Comparison of ENCODE assay signal across 1 cellular context in genomic region chr19:50741179-50741933, GRCh38.
TF ChIP-seq lines count a peak whose summit lies in the region.

No MANE protein-coding gene starts in this region.

TF ChIP-seq in K562, 482 proteins besides CTCF, POLR2A, EP300 and RAD21 (continued from another document):
- TF ChIP-seq, protein P1, sequence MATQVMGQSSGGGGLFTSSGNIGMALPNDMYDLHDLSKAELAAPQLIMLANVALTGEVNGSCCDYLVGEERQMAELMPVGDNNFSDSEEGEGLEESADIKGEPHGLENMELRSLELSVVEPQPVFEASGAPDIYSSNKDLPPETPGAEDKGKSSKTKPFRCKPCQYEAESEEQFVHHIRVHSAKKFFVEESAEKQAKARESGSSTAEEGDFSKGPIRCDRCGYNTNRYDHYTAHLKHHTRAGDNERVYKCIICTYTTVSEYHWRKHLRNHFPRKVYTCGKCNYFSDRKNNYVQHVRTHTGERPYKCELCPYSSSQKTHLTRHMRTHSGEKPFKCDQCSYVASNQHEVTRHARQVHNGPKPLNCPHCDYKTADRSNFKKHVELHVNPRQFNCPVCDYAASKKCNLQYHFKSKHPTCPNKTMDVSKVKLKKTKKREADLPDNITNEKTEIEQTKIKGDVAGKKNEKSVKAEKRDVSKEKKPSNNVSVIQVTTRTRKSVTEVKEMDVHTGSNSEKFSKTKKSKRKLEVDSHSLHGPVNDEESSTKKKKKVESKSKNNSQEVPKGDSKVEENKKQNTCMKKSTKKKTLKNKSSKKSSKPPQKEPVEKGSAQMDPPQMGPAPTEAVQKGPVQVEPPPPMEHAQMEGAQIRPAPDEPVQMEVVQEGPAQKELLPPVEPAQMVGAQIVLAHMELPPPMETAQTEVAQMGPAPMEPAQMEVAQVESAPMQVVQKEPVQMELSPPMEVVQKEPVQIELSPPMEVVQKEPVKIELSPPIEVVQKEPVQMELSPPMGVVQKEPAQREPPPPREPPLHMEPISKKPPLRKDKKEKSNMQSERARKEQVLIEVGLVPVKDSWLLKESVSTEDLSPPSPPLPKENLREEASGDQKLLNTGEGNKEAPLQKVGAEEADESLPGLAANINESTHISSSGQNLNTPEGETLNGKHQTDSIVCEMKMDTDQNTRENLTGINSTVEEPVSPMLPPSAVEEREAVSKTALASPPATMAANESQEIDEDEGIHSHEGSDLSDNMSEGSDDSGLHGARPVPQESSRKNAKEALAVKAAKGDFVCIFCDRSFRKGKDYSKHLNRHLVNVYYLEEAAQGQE (CRISPR knock-in tag; IDR thresholded peaks at IDR 0.05; ENCODE audit: low read depth): no peak
- TF ChIP-seq, protein P2, sequence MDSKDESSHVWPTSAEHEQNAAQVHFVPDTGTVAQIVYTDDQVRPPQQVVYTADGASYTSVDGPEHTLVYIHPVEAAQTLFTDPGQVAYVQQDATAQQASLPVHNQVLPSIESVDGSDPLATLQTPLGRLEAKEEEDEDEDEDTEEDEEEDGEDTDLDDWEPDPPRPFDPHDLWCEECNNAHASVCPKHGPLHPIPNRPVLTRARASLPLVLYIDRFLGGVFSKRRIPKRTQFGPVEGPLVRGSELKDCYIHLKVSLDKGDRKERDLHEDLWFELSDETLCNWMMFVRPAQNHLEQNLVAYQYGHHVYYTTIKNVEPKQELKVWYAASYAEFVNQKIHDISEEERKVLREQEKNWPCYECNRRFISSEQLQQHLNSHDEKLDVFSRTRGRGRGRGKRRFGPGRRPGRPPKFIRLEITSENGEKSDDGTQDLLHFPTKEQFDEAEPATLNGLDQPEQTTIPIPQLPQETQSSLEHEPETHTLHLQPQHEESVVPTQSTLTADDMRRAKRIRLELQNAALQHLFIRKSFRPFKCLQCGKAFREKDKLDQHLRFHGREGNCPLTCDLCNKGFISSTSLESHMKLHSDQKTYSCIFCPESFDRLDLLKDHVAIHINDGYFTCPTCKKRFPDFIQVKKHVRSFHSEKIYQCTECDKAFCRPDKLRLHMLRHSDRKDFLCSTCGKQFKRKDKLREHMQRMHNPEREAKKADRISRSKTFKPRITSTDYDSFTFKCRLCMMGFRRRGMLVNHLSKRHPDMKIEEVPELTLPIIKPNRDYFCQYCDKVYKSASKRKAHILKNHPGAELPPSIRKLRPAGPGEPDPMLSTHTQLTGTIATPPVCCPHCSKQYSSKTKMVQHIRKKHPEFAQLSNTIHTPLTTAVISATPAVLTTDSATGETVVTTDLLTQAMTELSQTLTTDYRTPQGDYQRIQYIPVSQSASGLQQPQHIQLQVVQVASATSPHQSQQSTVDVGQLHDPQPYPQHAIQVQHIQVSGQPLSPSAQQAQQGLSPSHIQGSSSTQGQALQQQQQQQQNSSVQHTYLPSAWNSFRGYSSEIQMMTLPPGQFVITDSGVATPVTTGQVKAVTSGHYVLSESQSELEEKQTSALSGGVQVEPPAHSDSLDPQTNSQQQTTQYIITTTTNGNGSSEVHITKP (IDR thresholded peaks at IDR 0.05; ENCODE audit: partially characterized antibody): peak; percentile 37
- TF ChIP-seq RCOR1 (IDR thresholded peaks at IDR 0.05; ENCODE audit: borderline replicate concordance in 1 of 2, low read depth in 2 of 2, low read length in 2 of 2): peak in 1 of 2 experiments; percentile 88; a peak in 2 of 4 replicates
- no peak for TF ChIP-seq FOS (IDR thresholded peaks at IDR 0.05; ENCODE audit: extremely low read depth, insufficient read length)
- no peak for TF ChIP-seq BRF1 (IDR thresholded peaks at IDR 0.05; ENCODE audit: borderline replicate concordance, extremely low read depth, insufficient read length)
- TF ChIP-seq TBL1XR1 (IDR thresholded peaks at IDR 0.05; ENCODE audit: low read length in 2 of 2): no peak
- TF ChIP-seq KHSRP (IDR thresholded peaks at IDR 0.05): no peak
- TF ChIP-seq OTX1 (CRISPR knock-in tag; IDR thresholded peaks at IDR 0.05): no peak; the same call in 1 of the 2 replicates
- no peak for TF ChIP-seq ARNT (IDR thresholded peaks at IDR 0.05)
- no peak for TF ChIP-seq ZNF551 (CRISPR knock-in tag; IDR thresholded peaks at IDR 0.05)
- TF ChIP-seq TCFL5 (CRISPR knock-in tag; conservative IDR thresholded peaks at IDR 0.05): no peak
- no peak for TF ChIP-seq EZH2 (IDR thresholded peaks at IDR 0.05; ENCODE audit: borderline replicate concordance, low read depth, low read length)
